Comparison of ENCODE assay signal across 19 cellular contexts in the genomic region with DNA sequence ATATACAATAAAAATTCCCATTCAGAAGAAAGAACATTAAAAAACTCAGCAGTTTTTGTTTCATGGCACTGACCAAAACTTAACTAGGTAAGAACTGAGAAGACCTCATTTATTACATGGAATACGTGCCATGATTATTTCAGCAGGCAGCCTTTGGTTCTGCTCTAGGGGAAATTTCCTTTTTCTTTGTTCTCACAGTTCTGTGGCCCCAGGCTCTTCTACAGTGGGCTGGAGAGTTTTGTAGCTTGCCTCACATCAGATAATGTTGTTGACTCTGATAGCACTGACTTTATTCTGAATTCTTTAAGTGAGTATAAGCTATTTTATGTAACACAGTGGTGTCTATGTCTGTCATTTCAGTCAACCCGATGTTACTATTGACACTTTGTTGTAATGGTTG.
DNase-seq lines count a peak whose midpoint lies in the region; ATAC-seq, FAIRE-seq and TF ChIP-seq lines count a peak whose summit lies in the region.
"Had no signal": no experiment of that assay in that cellular context is flagged by ENCODE, and none has a peak within 500 bp of the region (broad histone marks: within the 10 kb centered on the region; RNA-seq: fewer than 3 reads in every experiment).

No MANE protein-coding gene starts in this region.

- H3K4me2 ChIP-seq in H1 (ENCODE audit: insufficient read depth in 1 of 2, low read depth in 2 of 2, low read length in 2 of 2) (no peak overlapping the region), MM.1S (ENCODE audit: low read depth, low read length) (no peak overlapping the region), Karpas-422 (ENCODE audit: low read depth, low read length, poor library complexity, severe bottlenecking) (no peak overlapping the region)
- H3K4me2 ChIP-seq: BLaER1 had no signal

- H3K79me2 ChIP-seq in H1 (ENCODE audit: control insufficient read depth in 1 of 2, insufficient read depth in 2 of 2, low read length in 2 of 2) (no peaks in the 10 kb centered on the region), MM.1S (ENCODE audit: low read length) (no peaks in the 10 kb centered on the region), Karpas-422 (ENCODE audit: low read length) (no peaks in the 10 kb centered on the region)

- no peaks in the 10 kb centered on the region for H3K23me2 ChIP-seq in H1 (ENCODE audit: low read depth, low read length)

- no peak for TF ChIP-seq EP300 in H1 (IDR thresholded peaks at IDR 0.05; ENCODE audit: borderline replicate concordance in 1 of 2, low read depth in 2 of 2, low read length in 2 of 2)

- POLR2A ChIA-PET in H1 (lab: Charles Lee; ENCODE audit: partially characterized antibody) = no interaction called here

- H2BK15ac ChIP-seq in H1 (ENCODE audit: low read length) = no peak overlapping the region

- FAIRE-seq in H1 (lab: Jason Lieb, UNC) = no peak
- FAIRE-seq: GM12878 had no signal

- H3K9ac ChIP-seq in H1 (replicated peaks in 1 of 4; ENCODE audit: extremely low read depth in 1 of 4, low read depth in 3 of 4, low read length in 3 of 4) (no peak overlapping the region), MM.1S (ENCODE audit: low read length) (no peak overlapping the region), Karpas-422 (ENCODE audit: low read length) (no peak overlapping the region)
- H3K9ac ChIP-seq: BLaER1 had no signal

- H2BK120ac ChIP-seq in H1 (replicated peaks; ENCODE audit: low read depth, low read length) = no peak overlapping the region

- TF ChIP-seq POLR2A in H1 (IDR thresholded peaks at IDR 0.05; ENCODE audit: control extremely low read depth in 1 of 2, low read depth in 2 of 2, low read length in 2 of 2) = no peak

- DNase-seq in ELF-1 (ENCODE audit: low read depth, low spot score) (peak; percentile 44), OCI-M1 (lab: John Stamatoyannopoulos, UW) (peak; percentile 15), H1 (ENCODE audit: low read depth in 1 of 2, low spot score in 2 of 2) (no peak), MM.1S (no peak), Karpas-422 (no peak)
- DNase-seq: Caco-2; CD4-positive, CD25-positive, alpha-beta regulatory T cell; CD8-positive, alpha-beta T cell; DMS153; DND-41; GDM1; GOT3; H7; HCEC 1CT had no signal

- no peak overlapping the region for H3K4ac ChIP-seq in H1 (replicated peaks; ENCODE audit: insufficient read length, low read depth, low read length)

- H3K79me1 ChIP-seq in H1 (ENCODE audit: low read depth, low read length) = no peaks in the 10 kb centered on the region

- no peaks in the 10 kb centered on the region for H3K9me3 ChIP-seq in H1 (ENCODE audit: insufficient read depth in 2 of 2, low read depth in 1 of 2, low read length in 1 of 2)
- H3K9me3 ChIP-seq in MM.1S (replicated peaks; ENCODE audit: insufficient read depth, low read length) = no peaks in the 10 kb centered on the region
- peaks cover 15% of the 10 kb centered on the region; the same call in 1 of the 2 replicates for H3K9me3 ChIP-seq in Karpas-422 (ENCODE audit: low read length)
- H3K9me3 ChIP-seq: BLaER1, Caco-2 had no signal

- H2BK12ac ChIP-seq in H1 (ENCODE audit: low read depth, low read length) = no peak overlapping the region

- H4K8ac ChIP-seq in H1 (ENCODE audit: extremely low read depth, insufficient read depth, low read length) = no peak overlapping the region

- no peaks in the 10 kb centered on the region for H3F3A ChIP-seq in MM.1S (ENCODE audit: insufficient read depth, low read length)

- H2AFZ ChIP-seq in H1 (ENCODE audit: low read length) (0 out of 2 replicates have a peak overlapping the region, but pooled peaks have one; percentile 18), MM.1S (ENCODE audit: low read length) (no peak overlapping the region), Karpas-422 (ENCODE audit: low read length) (no peak overlapping the region)

- CTCF ChIA-PET in H1 (lab: Charles Lee; ENCODE audit: partially characterized antibody) = no interaction called here

- no peak overlapping the region for H3K4me3 ChIP-seq in H1 (ENCODE audit: extremely low read depth in 1 of 4, insufficient read depth in 2 of 4, low read depth in 3 of 4, low read length in 4 of 4)
- H3K4me3 ChIP-seq in MM.1S (ENCODE audit: low read length) = no peak overlapping the region
- no peak overlapping the region for H3K4me3 ChIP-seq in Karpas-422 (ENCODE audit: low read length)
- H3K4me3 ChIP-seq: BLaER1, GM12878 had no signal

- no peak overlapping the region for H2BK5ac ChIP-seq in H1 (ENCODE audit: low read depth, low read length)

- H4K20me1 ChIP-seq in H1 (replicated peaks in 1 of 2; ENCODE audit: control insufficient read depth in 1 of 2, insufficient read depth in 2 of 2, low read length in 2 of 2) (no peaks in the 10 kb centered on the region), MM.1S (ENCODE audit: insufficient read depth, low read length) (no peaks in the 10 kb centered on the region), Karpas-422 (ENCODE audit: insufficient read depth, low read depth, low read length) (no peaks in the 10 kb centered on the region)
- H4K20me1 ChIP-seq: BLaER1 had no signal

- H2AK5ac ChIP-seq in H1 (ENCODE audit: low read depth, low read length) = no peak overlapping the region

- no peak overlapping the region for H4K91ac ChIP-seq in H1 (replicated peaks; ENCODE audit: insufficient read length, low read length)

- H3K9me2 ChIP-seq in MM.1S (replicated peaks; ENCODE audit: insufficient read depth, low read length) (no peaks in the 10 kb centered on the region), Karpas-422 (replicated peaks; ENCODE audit: insufficient read depth, low read length) (no peaks in the 10 kb centered on the region)

- H3K56ac ChIP-seq in H1 (replicated peaks; ENCODE audit: insufficient read length, low read depth, low read length) = no peak overlapping the region

- ATAC-seq in GM21390 (IDR thresholded peaks at IDR 0.05; ENCODE audit: unreplicated experiment) = no peak
- ATAC-seq: CD8-positive, alpha-beta T cell; GM12878 had no signal

- no peak overlapping the region for H3K18ac ChIP-seq in H1 (ENCODE audit: extremely low read depth, low read length)

- H3K14ac ChIP-seq in H1 (ENCODE audit: insufficient read length) = no peak overlapping the region

- TF ChIP-seq RAD21 in H1 (IDR thresholded peaks at IDR 0.05 in 1 of 2, conservative IDR thresholded peaks at IDR 0.05 in 1 of 2; ENCODE audit: low read depth in 2 of 2, low read length in 2 of 2) = no peak

- no peak overlapping the region for H3K27ac ChIP-seq in H1 (ENCODE audit: low read depth, low read length)
- no peak overlapping the region for H3K27ac ChIP-seq in MM.1S (ENCODE audit: low read length)
- no peak overlapping the region for H3K27ac ChIP-seq in Karpas-422 (ENCODE audit: low read length)
- H3K27ac ChIP-seq: 22Rv1, BLaER1, C4-2B had no signal

- no peaks in the 10 kb centered on the region for H3K27me3 ChIP-seq in H1 (replicated peaks in 1 of 4; ENCODE audit: control insufficient read depth in 3 of 4, extremely low read depth in 1 of 4, insufficient read depth in 3 of 4, low read length in 3 of 4)
- no peaks in the 10 kb centered on the region for H3K27me3 ChIP-seq in MM.1S (replicated peaks; ENCODE audit: insufficient read depth, low read length)
- H3K27me3 ChIP-seq in Karpas-422 (ENCODE audit: low read length) = no peaks in the 10 kb centered on the region
- H3K27me3 ChIP-seq: BLaER1 had no signal

- no peak for TF ChIP-seq CTCF in H1 (IDR thresholded peaks at IDR 0.05; ENCODE audit: control extremely low read depth in 1 of 3, insufficient read depth in 1 of 3, low read depth in 1 of 3, low read length in 3 of 3)
- no peak for TF ChIP-seq CTCF in MM.1S (IDR thresholded peaks at IDR 0.05; ENCODE audit: low read length)

- WGBS in H1 (ENCODE audit: extremely low coverage in 1 of 2, insufficient coverage in 1 of 2, insufficient read length in 1 of 2, insufficient replicate concordance in 2 of 2, low coverage in 1 of 2, low lambda C conversion rate in 2 of 2, missing lambda C conversion rate in 1 of 2), 2 experiments = 87% methylated on average over 2 of the region's 2 CpGs; no CpG with 5 or more reads in 1 of the 2 experiments

- H3K36me3 ChIP-seq in H1 (ENCODE audit: control insufficient read depth in 2 of 4, insufficient read depth in 4 of 4, low read length in 3 of 4) (no peaks in the 10 kb centered on the region), MM.1S (replicated peaks; ENCODE audit: insufficient read depth, low read length) (no peaks in the 10 kb centered on the region), Karpas-422 (ENCODE audit: insufficient read depth, low read length) (no peaks in the 10 kb centered on the region)
- H3K36me3 ChIP-seq: BLaER1 had no signal

- H4K5ac ChIP-seq in H1 (ENCODE audit: insufficient read length, low read depth, low read length) = no peak overlapping the region

- H3K4me1 ChIP-seq in H1 (replicated peaks in 1 of 4; ENCODE audit: control insufficient read depth in 3 of 4, insufficient read depth in 4 of 4, low read length in 3 of 4) = no peaks in the 10 kb centered on the region
- H3K4me1 ChIP-seq in MM.1S (ENCODE audit: low read length) = no peaks in the 10 kb centered on the region
- H3K4me1 ChIP-seq in Karpas-422 (ENCODE audit: low read length) = no peaks in the 10 kb centered on the region
- H3K4me1 ChIP-seq: BLaER1, Caco-2 had no signal

- no peak overlapping the region for H2BK20ac ChIP-seq in H1 (ENCODE audit: low read length)

- no peak overlapping the region for H3K23ac ChIP-seq in H1 (ENCODE audit: insufficient read length)

TF ChIP-seq in H1, 55 proteins besides CTCF, POLR2A, EP300 and RAD21:
- TF ChIP-seq YY1 (IDR thresholded peaks at IDR 0.05; ENCODE audit: low read depth, low read length) = no peak
- no peak for TF ChIP-seq MAFK (IDR thresholded peaks at IDR 0.05; ENCODE audit: low read depth, low read length)
- TF ChIP-seq, protein P1, sequence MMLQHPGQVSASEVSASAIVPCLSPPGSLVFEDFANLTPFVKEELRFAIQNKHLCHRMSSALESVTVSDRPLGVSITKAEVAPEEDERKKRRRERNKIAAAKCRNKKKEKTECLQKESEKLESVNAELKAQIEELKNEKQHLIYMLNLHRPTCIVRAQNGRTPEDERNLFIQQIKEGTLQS (IDR thresholded peaks at IDR 0.05; ENCODE audit: insufficient read depth, low read depth, low read length) = no peak
- TF ChIP-seq BCL11A (IDR thresholded peaks at IDR 0.05; ENCODE audit: low read depth in 2 of 2, low read length in 2 of 2) = no peak
- TF ChIP-seq POLR2AphosphoS5 (IDR thresholded peaks at IDR 0.05; ENCODE audit: low read depth, low read length) = no peak
- TF ChIP-seq GTF2F1 (IDR thresholded peaks at IDR 0.05; ENCODE audit: borderline replicate concordance, low read depth, low read length) = no peak
- no peak for TF ChIP-seq FOSL1 (IDR thresholded peaks at IDR 0.05; ENCODE audit: insufficient read depth, low read depth, low read length)
- TF ChIP-seq CREB1 (IDR thresholded peaks at IDR 0.05) = no peak

Comparison
In these comparisons a context has a peak if more than half of its experiments do, and no peak if none do; other contexts are left out.
1. DNase-seq: peak in ELF-1 (single experiment) and OCI-M1 (single experiment); none in H1 (0 of 2), MM.1S (single experiment) and Karpas-422 (single experiment).